ENCODE assay signal across 20 cellular contexts in genomic region chr12:121345151-121345810, GRCh38. TPM values are rescaled to one million over a fixed set of nuclear protein-coding genes. Genes with fewer than 3 reads are reported as not detected.
DNase-seq lines count a peak whose midpoint lies in the region; ATAC-seq, FAIRE-seq and TF ChIP-seq lines count a peak whose summit lies in the region.
"Had no signal": no experiment of that assay in that cellular context is flagged by ENCODE, and none has a peak within 500 bp of the region (broad histone marks: within the 10 kb centered on the region; RNA-seq: fewer than 3 reads in every experiment).

No MANE protein-coding gene starts in this region.

- intact Hi-C loops in activated naive CD4-positive, alpha-beta T cell treated with anti-CD3 and anti-CD28 coated beads for 36 hours (cut with micrococcal nuclease): no loop called here

- H3K36me3 Mint-ChIP-seq in activated CD8-positive, alpha-beta memory T cell treated with anti-CD3 and anti-CD28 coated beads, Interleukin-2, amount 10 ng/mL, durations not matched to agents 7 days and 5 days: peaks cover 42% of the 10 kb centered on the region
- peaks cover 59% of the 10 kb centered on the region for H3K36me3 Mint-ChIP-seq in activated CD4-positive, alpha-beta memory T cell treated with anti-CD3 and anti-CD28 coated beads, Interleukin-2, amount 10 ng/mL, durations not matched to agents 7 days and 5 days (ENCODE audit: low read depth)
- peaks cover 51% of the 10 kb centered on the region for H3K36me3 Mint-ChIP-seq in stimulated activated memory B cell treated with anti-CD40 and anti-IgM and Interleukin-4, amounts not matched to agents 10 μg/mL and 1 μg/mL and 100 μg/mL, for 72 hours
- peaks cover 28% of the 10 kb centered on the region for H3K36me3 Mint-ChIP-seq in activated naive CD4-positive, alpha-beta T cell treated with anti-CD3 and anti-CD28 coated beads for 36 hours (ENCODE audit: low read depth)

- no peak overlapping the region for H3K4me3 ChIP-seq in suprapubic skin
- H3K4me3 ChIP-seq: A549, cardiac muscle cell, upper lobe of right lung had no signal

- no peak for ATAC-seq in activated CD8-positive, alpha-beta memory T cell treated with anti-CD3 and anti-CD28 coated beads, Interleukin-2, amount 10 ng/mL, durations not matched to agents 7 days and 5 days
- no peak for ATAC-seq in stimulated activated memory B cell treated with anti-CD40 and anti-IgM and Interleukin-4, amounts not matched to agents 10 μg/mL and 1 μg/mL and 100 μg/mL, for 72 hours
- ATAC-seq: A549, HCT116, left ventricle myocardium superior, right cardiac atrium, upper lobe of right lung had no signal

- no peak for TF ChIP-seq CTCF in suprapubic skin (IDR thresholded peaks at IDR 0.05)

- POLR2A ChIA-PET in activated CD4-positive, alpha-beta memory T cell treated with anti-CD3 and anti-CD28 coated beads, Interleukin-2, amount 10 ng/mL, durations not matched to agents 7 days and 5 days (lab: Charles Lee): interaction anchor here (0.6 to 1.7 kb wide), 3 partner anchors 9 to 67 kb away, joined by 3 to 4 read pairs (median 3); no protein-coding TSS in a partner anchor

- no peak for TF ChIP-seq EP300 in suprapubic skin (IDR thresholded peaks at IDR 0.05)

- CTCF ChIA-PET in activated CD8-positive, alpha-beta memory T cell treated with anti-CD3 and anti-CD28 coated beads, Interleukin-2, amount 10 ng/mL, durations not matched to agents 7 days and 5 days (lab: Charles Lee): interaction anchor here (1.0 to 2.6 kb wide), 3 partner anchors 10 to 98 kb away, joined by 3 to 15 read pairs (median 4); partner anchors contain the start of gene RNF34
- CTCF ChIA-PET in activated CD4-positive, alpha-beta memory T cell treated with anti-CD3 and anti-CD28 coated beads, Interleukin-2, amount 10 ng/mL, durations not matched to agents 7 days and 5 days (lab: Charles Lee): interaction anchor here (0.7 to 2.5 kb wide), 2 partner anchors 10 to 278 kb away, joined by 3 to 9 read pairs; no protein-coding TSS in a partner anchor
- CTCF ChIA-PET in activated naive CD4-positive, alpha-beta T cell treated with anti-CD3 and anti-CD28 coated beads for 36 hours (lab: Charles Lee): interaction anchor here (1.0 to 4.4 kb wide), 2 partner anchors 10 to 97 kb away, joined by 3 to 23 read pairs; no protein-coding TSS in a partner anchor

- no peak overlapping the region for H3K27ac ChIP-seq in suprapubic skin
- H3K27ac ChIP-seq: A549, cardiac muscle cell, upper lobe of right lung, VCaP had no signal

- H3K4me1 Mint-ChIP-seq in activated CD8-positive, alpha-beta memory T cell treated with anti-CD3 and anti-CD28 coated beads, Interleukin-2, amount 10 ng/mL, durations not matched to agents 7 days and 5 days: peaks cover 31% of the 10 kb centered on the region
- H3K4me1 Mint-ChIP-seq in activated CD4-positive, alpha-beta memory T cell treated with anti-CD3 and anti-CD28 coated beads, Interleukin-2, amount 10 ng/mL, durations not matched to agents 7 days and 5 days: peaks cover 31% of the 10 kb centered on the region
- H3K4me1 Mint-ChIP-seq in stimulated activated memory B cell treated with anti-CD40 and anti-IgM and Interleukin-4, amounts not matched to agents 10 μg/mL and 1 μg/mL and 100 μg/mL, for 72 hours: peaks cover 18% of the 10 kb centered on the region
- H3K4me1 Mint-ChIP-seq in activated naive CD4-positive, alpha-beta T cell treated with anti-CD3 and anti-CD28 coated beads for 36 hours (ENCODE audit: low read depth): peaks cover 22% of the 10 kb centered on the region

- peaks cover 62% of the 10 kb centered on the region for H3K36me3 ChIP-seq in suprapubic skin

- no peak overlapping the region for H3K4me3 Mint-ChIP-seq in activated CD8-positive, alpha-beta memory T cell treated with anti-CD3 and anti-CD28 coated beads, Interleukin-2, amount 10 ng/mL, durations not matched to agents 7 days and 5 days
- H3K4me3 Mint-ChIP-seq in activated CD4-positive, alpha-beta memory T cell treated with anti-CD3 and anti-CD28 coated beads, Interleukin-2, amount 10 ng/mL, durations not matched to agents 7 days and 5 days: no peak overlapping the region
- H3K4me3 Mint-ChIP-seq in stimulated activated memory B cell treated with anti-CD40 and anti-IgM and Interleukin-4, amounts not matched to agents 10 μg/mL and 1 μg/mL and 100 μg/mL, for 72 hours: no peak overlapping the region
- no peak overlapping the region for H3K4me3 Mint-ChIP-seq in activated naive CD4-positive, alpha-beta T cell treated with anti-CD3 and anti-CD28 coated beads for 36 hours

- DNase-seq in activated CD8-positive, alpha-beta memory T cell treated with anti-CD3 and anti-CD28 coated beads, Interleukin-2, amount 10 ng/mL, durations not matched to agents 7 days and 5 days: no peak
- no peak for DNase-seq in activated CD8-positive, alpha-beta memory T cell treated with anti-CD3 and anti-CD28 coated beads, Interleukin-2, amount 50 U/mL, for 4 hours
- DNase-seq in activated CD4-positive, alpha-beta memory T cell treated with anti-CD3 and anti-CD28 coated beads, Interleukin-2, amount 10 ng/mL, durations not matched to agents 7 days and 5 days: no peak
- peak in 1 of 2 donors; percentile 41 for DNase-seq in frontal cortex (ENCODE audit: low spot score in 2 of 2)
- no peak for DNase-seq in suprapubic skin (ENCODE audit: low spot score in 2 of 2)
- DNase-seq in DMS 273 treated with DMSO at 0.1 percent for 48 hours (lab: John Stamatoyannopoulos, UW): no peak
- no peak for DNase-seq in activated naive CD4-positive, alpha-beta T cell treated with anti-CD3 and anti-CD28 coated beads for 36 hours
- DNase-seq: activated CD4-positive, alpha-beta T cell treated with anti-CD3 and anti-CD28 coated beads, Interleukin-2, amount 50 U/mL, for 4 hours; DMS53; left ventricle myocardium superior; NCI-H1694; NCI-H226; right cardiac atrium; stimulated activated naive CD4-positive, alpha-beta T cell; upper lobe of right lung had no signal

- peaks cover 7% of the 10 kb centered on the region for H3K4me1 ChIP-seq in suprapubic skin
- H3K4me1 ChIP-seq: A549 had no signal

- 77% methylated on average over 4 of the region's 4 CpGs for WGBS in suprapubic skin

- peak; percentile 42 for FAIRE-seq in frontal cortex (lab: Jason Lieb, UNC)
- FAIRE-seq: A549 had no signal

- no peak for TF ChIP-seq POLR2A in suprapubic skin (IDR thresholded peaks at IDR 0.05)

- H3K9me3 Mint-ChIP-seq in activated CD8-positive, alpha-beta memory T cell treated with anti-CD3 and anti-CD28 coated beads, Interleukin-2, amount 10 ng/mL, durations not matched to agents 7 days and 5 days (ENCODE audit: low read depth): no peaks in the 10 kb centered on the region
- no peaks in the 10 kb centered on the region for H3K9me3 Mint-ChIP-seq in activated CD4-positive, alpha-beta memory T cell treated with anti-CD3 and anti-CD28 coated beads, Interleukin-2, amount 10 ng/mL, durations not matched to agents 7 days and 5 days
- no peaks in the 10 kb centered on the region for H3K9me3 Mint-ChIP-seq in stimulated activated memory B cell treated with anti-CD40 and anti-IgM and Interleukin-4, amounts not matched to agents 10 μg/mL and 1 μg/mL and 100 μg/mL, for 72 hours
- no peaks in the 10 kb centered on the region for H3K9me3 Mint-ChIP-seq in activated naive CD4-positive, alpha-beta T cell treated with anti-CD3 and anti-CD28 coated beads for 36 hours

- H3K27me3 ChIP-seq in suprapubic skin: no peaks in the 10 kb centered on the region
- H3K27me3 ChIP-seq: cardiac muscle cell, upper lobe of right lung had no signal

- H3K9me3 ChIP-seq in suprapubic skin: no peaks in the 10 kb centered on the region
- H3K9me3 ChIP-seq: A549, upper lobe of right lung had no signal

- H3K27ac Mint-ChIP-seq in activated CD8-positive, alpha-beta memory T cell treated with anti-CD3 and anti-CD28 coated beads, Interleukin-2, amount 10 ng/mL, durations not matched to agents 7 days and 5 days: peak overlapping the region; percentile 1
- peak overlapping the region; percentile 1 for H3K27ac Mint-ChIP-seq in activated CD4-positive, alpha-beta memory T cell treated with anti-CD3 and anti-CD28 coated beads, Interleukin-2, amount 10 ng/mL, durations not matched to agents 7 days and 5 days
- peak overlapping the region; percentile 0 for H3K27ac Mint-ChIP-seq in stimulated activated memory B cell treated with anti-CD40 and anti-IgM and Interleukin-4, amounts not matched to agents 10 μg/mL and 1 μg/mL and 100 μg/mL, for 72 hours
- H3K27ac Mint-ChIP-seq in activated naive CD4-positive, alpha-beta T cell treated with anti-CD3 and anti-CD28 coated beads for 36 hours: no peak overlapping the region

- H3K27me3 Mint-ChIP-seq in activated CD8-positive, alpha-beta memory T cell treated with anti-CD3 and anti-CD28 coated beads, Interleukin-2, amount 10 ng/mL, durations not matched to agents 7 days and 5 days: no peaks in the 10 kb centered on the region
- H3K27me3 Mint-ChIP-seq in activated CD4-positive, alpha-beta memory T cell treated with anti-CD3 and anti-CD28 coated beads, Interleukin-2, amount 10 ng/mL, durations not matched to agents 7 days and 5 days: no peaks in the 10 kb centered on the region
- no peaks in the 10 kb centered on the region for H3K27me3 Mint-ChIP-seq in stimulated activated memory B cell treated with anti-CD40 and anti-IgM and Interleukin-4, amounts not matched to agents 10 μg/mL and 1 μg/mL and 100 μg/mL, for 72 hours
- H3K27me3 Mint-ChIP-seq in activated naive CD4-positive, alpha-beta T cell treated with anti-CD3 and anti-CD28 coated beads for 36 hours (ENCODE audit: low read depth): no peaks in the 10 kb centered on the region

RNA-seq across cellular contexts. Expression of gene ANAPC5, which starts 6.9 kb away (rescaled TPM):
- total RNA-seq in activated CD8-positive, alpha-beta memory T cell treated with anti-CD3 and anti-CD28 coated beads, Interleukin-2, amount 10 ng/mL, durations not matched to agents 7 days and 5 days: 100 to 1,000 TPM; 138 to 157 TPM
- total RNA-seq in activated CD4-positive, alpha-beta memory T cell treated with anti-CD3 and anti-CD28 coated beads, Interleukin-2, amount 10 ng/mL, durations not matched to agents 7 days and 5 days: 100 to 1,000 TPM; 125 to 131 TPM
- total RNA-seq in frontal cortex (142 TPM), suprapubic skin (100 to 1,000 TPM in 3 of 4 donors, 10 to 100 TPM in 1; 94.3 to 227 (median 120) TPM)
- 100 to 1,000 TPM; 117 to 119 TPM for total RNA-seq in activated naive CD4-positive, alpha-beta T cell treated with anti-CD3 and anti-CD28 coated beads for 36 hours

RNA-seq across cellular contexts. Expression of gene CAMKK2, which starts 48.8 kb away (rescaled TPM):
- 10 to 100 TPM; 34.1 to 37.4 TPM for total RNA-seq in activated CD8-positive, alpha-beta memory T cell treated with anti-CD3 and anti-CD28 coated beads, Interleukin-2, amount 10 ng/mL, durations not matched to agents 7 days and 5 days
- 10 to 100 TPM; 27.6 to 29.1 TPM for total RNA-seq in activated CD4-positive, alpha-beta memory T cell treated with anti-CD3 and anti-CD28 coated beads, Interleukin-2, amount 10 ng/mL, durations not matched to agents 7 days and 5 days
- total RNA-seq in frontal cortex (38.3 TPM), suprapubic skin (10 to 100 TPM; 18.4 to 25.8 (median 25.0) TPM)
- total RNA-seq in activated naive CD4-positive, alpha-beta T cell treated with anti-CD3 and anti-CD28 coated beads for 36 hours: 10 to 100 TPM; 14.8 to 18.8 TPM

RNA-seq across cellular contexts. Expression of gene RNF34, which starts 54.6 kb away (rescaled TPM):
- 100 to 1,000 TPM in 1 of 2 experiments, 10 to 100 TPM in 1; 96.1 to 102 TPM for total RNA-seq in activated CD8-positive, alpha-beta memory T cell treated with anti-CD3 and anti-CD28 coated beads, Interleukin-2, amount 10 ng/mL, durations not matched to agents 7 days and 5 days
- total RNA-seq in activated CD4-positive, alpha-beta memory T cell treated with anti-CD3 and anti-CD28 coated beads, Interleukin-2, amount 10 ng/mL, durations not matched to agents 7 days and 5 days: 10 to 100 TPM; 88.2 to 90.1 TPM
- total RNA-seq in frontal cortex (74.2 TPM), suprapubic skin (10 to 100 TPM; 14.6 to 40.3 (median 30.4) TPM)
- 10 to 100 TPM; 54.1 to 57.0 TPM for total RNA-seq in activated naive CD4-positive, alpha-beta T cell treated with anti-CD3 and anti-CD28 coated beads for 36 hours
